33 cellular contexts compared by ENCODE assay signal in genomic region chr2:171241771-171242170, GRCh38.
"Had no signal": no experiment of that assay in that cellular context is flagged by ENCODE, and none has a peak within 500 bp of the region (broad histone marks: within the 10 kb centered on the region; RNA-seq: fewer than 3 reads in every experiment).

No MANE protein-coding gene starts in this region.

- ATAC-seq: activated CD4-positive, alpha-beta T cell treated with anti-CD3 and anti-CD28 coated beads for 36 hours; activated CD8-positive, alpha-beta memory T cell treated with anti-CD3 and anti-CD28 coated beads, Interleukin-2, amount 10 ng/mL, durations not matched to agents 7 days and 5 days; activated CD8-positive, alpha-beta T cell treated with anti-CD3 and anti-CD28 coated beads, Interleukin-2, amount 10 ng/mL, durations not matched to agents 7 days and 5 days; activated T-cell treated with anti-CD3 and anti-CD28 coated beads, Interleukin-2, amount 50 U/mL, for 72 hours; body of pancreas; gastroesophageal sphincter; heart right ventricle; T-helper 17 cell had no signal

- H3K4me3 ChIP-seq: body of pancreas, cardiac muscle cell, colonic mucosa, esophagus muscularis mucosa, gastroesophageal sphincter, heart right ventricle had no signal

- H3K27me3 ChIP-seq: body of pancreas, cardiac muscle cell, colonic mucosa, esophagus muscularis mucosa, gastroesophageal sphincter, heart right ventricle had no signal

- H3K27ac Mint-ChIP-seq: activated CD4-positive, alpha-beta memory T cell treated with anti-CD3 and anti-CD28 coated beads for 36 hours; activated CD4-positive, alpha-beta T cell treated with anti-CD3 and anti-CD28 coated beads for 36 hours; activated CD4-positive, alpha-beta T cell treated with anti-CD3 and anti-CD28 coated beads, Interleukin-2, amount 10 ng/mL, durations not matched to agents 24 days and 14 days; activated CD8-positive, alpha-beta memory T cell treated with anti-CD3 and anti-CD28 coated beads, Interleukin-2, amount 10 ng/mL, durations not matched to agents 7 days and 5 days; activated CD8-positive, alpha-beta T cell treated with anti-CD3 and anti-CD28 coated beads, Interleukin-2, amount 10 ng/mL, durations not matched to agents 7 days and 5 days; activated naive CD8-positive, alpha-beta T cell; activated T-cell treated with anti-CD3 and anti-CD28 coated beads, Interleukin-2, amount 50 U/mL, for 72 hours; endodermal cell; T-helper 17 cell; T-helper 2 cell treated with Interferon-gamma antibody and Interleukin-4, amounts not matched to agents 5 μg/mL and 100 μg/mL, for 36 hours had no signal

- DNase-seq: activated CD4-positive, alpha-beta memory T cell treated with anti-CD3 and anti-CD28 coated beads for 36 hours; activated CD4-positive, alpha-beta T cell treated with anti-CD3 and anti-CD28 coated beads for 36 hours; activated CD4-positive, alpha-beta T cell treated with anti-CD3 and anti-CD28 coated beads, Interleukin-2, amount 10 ng/mL, durations not matched to agents 24 days and 14 days; activated CD4-positive, CD25-positive, alpha-beta regulatory T cell; activated CD4-positive, CD25-positive, alpha-beta regulatory T cell treated with anti-CD3 and anti-CD28 coated beads, Interleukin-2, amount 50 U/mL, for 72 hours; activated CD8-positive, alpha-beta memory T cell treated with anti-CD3 and anti-CD28 coated beads, Interleukin-2, amount 10 ng/mL, durations not matched to agents 7 days and 5 days; activated CD8-positive, alpha-beta memory T cell treated with anti-CD3 and anti-CD28 coated beads, Interleukin-2, amount 50 U/mL, for 4 hours; activated CD8-positive, alpha-beta T cell treated with anti-CD3 and anti-CD28 coated beads, Interleukin-2, amount 10 ng/mL, durations not matched to agents 7 days and 5 days; activated effector memory CD4-positive, alpha-beta T cell treated with Interleukin-2 at 50 U/mL for 16 hours; activated gamma-delta T cell treated with Interleukin-2 at 50 U/mL for 16 hours; activated naive CD4-positive, alpha-beta T cell treated with anti-CD3 and anti-CD28 coated beads, Interleukin-2, amount 50 U/mL, for 16 hours; activated naive CD4-positive, alpha-beta T cell treated with Interleukin-2 at 50 U/mL for 16 hours; activated T-cell treated with anti-CD3 and anti-CD28 coated beads, Interleukin-2, amount 50 U/mL, for 1 hour; activated T-cell treated with anti-CD3 and anti-CD28 coated beads, Interleukin-2, amount 50 U/mL, for 72 hours; amygdala; aorta; body of pancreas; central memory CD4-positive, alpha-beta T cell; cerebellar nuclear complex; colonic mucosa; effector CD8-positive, alpha-beta T cell; endodermal cell; erythroblast; foreskin melanocyte; heart right ventricle; T-helper 1 cell; T-helper 17 cell; T1000 had no signal

- H3K27me3 Mint-ChIP-seq: activated CD4-positive, alpha-beta memory T cell treated with anti-CD3 and anti-CD28 coated beads for 36 hours; activated CD4-positive, alpha-beta T cell treated with anti-CD3 and anti-CD28 coated beads for 36 hours; activated CD4-positive, alpha-beta T cell treated with anti-CD3 and anti-CD28 coated beads, Interleukin-2, amount 10 ng/mL, durations not matched to agents 24 days and 14 days; activated CD8-positive, alpha-beta memory T cell treated with anti-CD3 and anti-CD28 coated beads, Interleukin-2, amount 10 ng/mL, durations not matched to agents 7 days and 5 days; activated naive CD8-positive, alpha-beta T cell; T-helper 17 cell had no signal

- H3K36me3 ChIP-seq: cardiac muscle cell, colonic mucosa, esophagus muscularis mucosa, gastroesophageal sphincter, heart right ventricle had no signal

- H3K4me1 ChIP-seq: body of pancreas, colonic mucosa, esophagus muscularis mucosa, gastroesophageal sphincter had no signal

- H3K36me3 Mint-ChIP-seq: activated CD4-positive, alpha-beta memory T cell treated with anti-CD3 and anti-CD28 coated beads for 36 hours had no signal

- H3K9me3 ChIP-seq: body of pancreas, colonic mucosa had no signal

- H3K27ac ChIP-seq: body of pancreas, cardiac muscle cell, colonic mucosa, esophagus muscularis mucosa, gastroesophageal sphincter, heart right ventricle had no signal

- H3K4me3 Mint-ChIP-seq: activated CD4-positive, alpha-beta memory T cell treated with anti-CD3 and anti-CD28 coated beads for 36 hours; activated CD4-positive, alpha-beta T cell treated with anti-CD3 and anti-CD28 coated beads for 36 hours; activated CD4-positive, alpha-beta T cell treated with anti-CD3 and anti-CD28 coated beads, Interleukin-2, amount 10 ng/mL, durations not matched to agents 24 days and 14 days; activated CD8-positive, alpha-beta memory T cell treated with anti-CD3 and anti-CD28 coated beads, Interleukin-2, amount 10 ng/mL, durations not matched to agents 7 days and 5 days; activated CD8-positive, alpha-beta T cell treated with anti-CD3 and anti-CD28 coated beads, Interleukin-2, amount 10 ng/mL, durations not matched to agents 7 days and 5 days; activated naive CD8-positive, alpha-beta T cell; activated T-cell treated with anti-CD3 and anti-CD28 coated beads, Interleukin-2, amount 50 U/mL, for 72 hours; endodermal cell; T-helper 17 cell; T-helper 2 cell treated with Interferon-gamma antibody and Interleukin-4, amounts not matched to agents 5 μg/mL and 100 μg/mL, for 36 hours had no signal
